ENCODE assay signal across 15 cellular contexts in genomic region chr20:58069207-58069606, GRCh38.
DNase-seq lines count a peak whose midpoint lies in the region; ATAC-seq and TF ChIP-seq lines count a peak whose summit lies in the region.
"Had no signal": no experiment of that assay in that cellular context is flagged by ENCODE, and none has a peak within 500 bp of the region (broad histone marks: within the 10 kb centered on the region; RNA-seq: fewer than 3 reads in every experiment).

No MANE protein-coding gene starts in this region.

- H3K36me3 ChIP-seq in endodermal cell (ENCODE audit: control insufficient read depth, insufficient read depth, low read length), result no peaks in the 10 kb centered on the region
- H3K36me3 ChIP-seq: BLaER1 treated with 17β-estradiol and CSF1 and Interleukin-3, amounts not matched to agents 10 nM and 100 nM had no signal

- DNase-seq in activated CD8-positive, alpha-beta memory T cell treated with anti-CD3 and anti-CD28 coated beads for 24 hours, result peak; percentile 42
- no peak for DNase-seq in activated CD8-positive, alpha-beta memory T cell treated with anti-CD3 and anti-CD28 coated beads, Interleukin-2, amount 50 U/mL, for 48 hours
- DNase-seq in endodermal cell (peak; percentile 10), sciatic nerve (ENCODE audit: low spot score) (peak; percentile 27), NCI-H69 (lab: John Stamatoyannopoulos, UW) (no peak)
- DNase-seq: 8988T; ACHN; CD4-positive, CD25-positive, alpha-beta regulatory T cell; DMS 273 treated with DMSO at 0.1 percent for 48 hours; H7 had no signal

- no peak for TF ChIP-seq CTCF in endodermal cell (conservative IDR thresholded peaks at IDR 0.05)

- H3K9me3 ChIP-seq in endodermal cell (ENCODE audit: control insufficient read depth, low read length), result no peaks in the 10 kb centered on the region

- H3K9me3 Mint-ChIP-seq in endodermal cell, result no peaks in the 10 kb centered on the region
- H3K9me3 Mint-ChIP-seq: GM23338 had no signal

- no peak overlapping the region for H3K27ac ChIP-seq in endodermal cell (ENCODE audit: low read depth, low read length)
- H3K27ac ChIP-seq: BLaER1 treated with 17β-estradiol and CSF1 and Interleukin-3, amounts not matched to agents 10 nM and 100 nM had no signal

- peaks cover 8% of the 10 kb centered on the region for H3K27me3 ChIP-seq in endodermal cell (ENCODE audit: control insufficient read depth, insufficient read depth, low read length, poor library complexity, severe bottlenecking)
- H3K27me3 ChIP-seq: BLaER1 treated with 17β-estradiol and CSF1 and Interleukin-3, amounts not matched to agents 10 nM and 100 nM had no signal

- H3K27me3 Mint-ChIP-seq in endodermal cell (ENCODE audit: insufficient read depth), result peaks cover 6% of the 10 kb centered on the region

- H3K4me1 ChIP-seq in endodermal cell (ENCODE audit: control insufficient read depth, insufficient read depth, low read length), result no peaks in the 10 kb centered on the region

- no peak for ATAC-seq in sciatic nerve
- ATAC-seq in HG03565 (IDR thresholded peaks at IDR 0.05; ENCODE audit: unreplicated experiment), result no peak
- no peak for ATAC-seq in GM21786 (IDR thresholded peaks at IDR 0.05; ENCODE audit: unreplicated experiment)
- ATAC-seq: GM12878, GM23338 had no signal

- no peaks in the 10 kb centered on the region for H3K4me1 Mint-ChIP-seq in endodermal cell
- H3K4me1 Mint-ChIP-seq: CD4-positive, CD25-positive, alpha-beta regulatory T cell had no signal

- no peak overlapping the region for H3K4me3 ChIP-seq in endodermal cell (ENCODE audit: low read length)
- H3K4me3 ChIP-seq: BLaER1 treated with 17β-estradiol and CSF1 and Interleukin-3, amounts not matched to agents 10 nM and 100 nM; GM12878; GM23338 had no signal

- no peak overlapping the region for H3K4me3 Mint-ChIP-seq in endodermal cell
- H3K4me3 Mint-ChIP-seq: CD4-positive, CD25-positive, alpha-beta regulatory T cell; GM23338 had no signal

- 88 to 95% methylated on average over 12 of the region's 12 CpGs for WGBS in endodermal cell (ENCODE audit: insufficient coverage in 1 of 2, insufficient read length in 1 of 2), 2 experiments

- H3K27ac Mint-ChIP-seq in endodermal cell, result no peak overlapping the region
- H3K27ac Mint-ChIP-seq: CD4-positive, CD25-positive, alpha-beta regulatory T cell; GM23338 had no signal

- intact Hi-C loops in sciatic nerve (cut with DNase I), result no loop called here

- no peak overlapping the region for H3K9ac ChIP-seq in endodermal cell (ENCODE audit: extremely low read depth, low read length, poor library complexity, severe bottlenecking)
- H3K9ac ChIP-seq: BLaER1 treated with 17β-estradiol and CSF1 and Interleukin-3, amounts not matched to agents 10 nM and 100 nM had no signal

- H3K36me3 Mint-ChIP-seq in endodermal cell (ENCODE audit: low read depth), result no peaks in the 10 kb centered on the region
- H3K36me3 Mint-ChIP-seq: CD4-positive, CD25-positive, alpha-beta regulatory T cell had no signal

Comparison
In these comparisons a context has a peak if more than half of its experiments do, and no peak if none do; other contexts are left out.
1. DNase-seq: peak in activated CD8-positive, alpha-beta memory T cell treated with anti-CD3 and anti-CD28 coated beads for 24 hours (single experiment), endodermal cell (single experiment) and sciatic nerve (single experiment); none in activated CD8-positive, alpha-beta memory T cell treated with anti-CD3 and anti-CD28 coated beads, Interleukin-2, amount 50 U/mL, for 48 hours (single experiment) and NCI-H69 (single experiment).